1 cellular context compared by ENCODE assay signal in the genomic region with DNA sequence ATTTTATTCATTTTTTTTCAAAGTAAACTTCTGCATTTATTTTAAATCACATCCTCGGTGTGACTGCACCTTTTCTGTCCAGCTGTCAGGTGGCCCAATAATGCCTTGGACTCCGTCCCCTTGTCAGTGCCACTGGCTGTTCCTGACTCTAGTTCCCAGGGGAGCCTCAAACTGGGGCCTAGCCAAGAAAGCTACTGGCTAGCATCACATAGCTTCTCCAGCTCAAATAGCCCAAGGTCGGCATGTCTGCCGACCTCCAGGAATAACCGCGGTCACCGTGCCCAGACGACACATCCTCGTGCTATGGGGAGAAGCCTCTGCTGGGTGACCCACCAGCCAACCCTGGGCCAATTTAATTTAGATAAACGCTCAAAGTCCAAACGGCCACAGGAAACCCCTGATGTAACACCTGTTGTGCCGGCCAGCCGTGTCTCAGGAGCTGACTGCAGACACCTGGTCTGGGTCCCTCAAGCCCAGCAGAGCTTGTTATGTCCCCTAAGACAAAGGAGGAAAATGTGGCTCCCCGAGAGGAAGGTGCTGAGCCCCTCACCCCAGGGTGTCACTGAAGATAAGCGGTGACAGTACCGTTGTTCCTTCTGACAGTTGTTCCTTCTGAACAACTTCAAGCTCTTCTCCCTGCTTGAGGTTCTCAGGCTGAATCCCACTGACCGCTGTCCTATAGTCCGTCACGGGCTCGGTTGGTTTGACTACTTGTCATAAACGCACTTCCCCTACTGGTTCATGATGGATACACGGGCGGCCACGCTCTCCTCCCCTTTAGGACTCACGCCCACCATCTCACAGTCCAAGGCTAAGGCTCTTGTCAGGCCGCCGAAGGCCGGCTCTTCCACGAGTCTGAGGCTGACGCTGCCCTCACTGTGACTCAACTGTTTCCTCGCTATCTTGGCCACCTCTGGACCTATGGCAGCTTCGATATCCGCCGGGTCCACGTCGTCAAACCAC.
TF ChIP-seq lines count a peak whose summit lies in the region.

No MANE protein-coding gene starts in this region.

TF ChIP-seq in IMR-90, 13 proteins besides CTCF, POLR2A, EP300 and RAD21:
- TF ChIP-seq FOS (IDR thresholded peaks at IDR 0.05; ENCODE audit: low read depth, low read length): no peak
- no peak for TF ChIP-seq RCOR1 (IDR thresholded peaks at IDR 0.05; ENCODE audit: insufficient replicate concordance, low read length)
- TF ChIP-seq MAFK (IDR thresholded peaks at IDR 0.05; ENCODE audit: low read depth, low read length): no peak
- TF ChIP-seq CHD1 (IDR thresholded peaks at IDR 0.05; ENCODE audit: low read depth, low read length): no peak
- no peak for TF ChIP-seq SMC3 (IDR thresholded peaks at IDR 0.05; ENCODE audit: low read depth, low read length)
- TF ChIP-seq RFX5 (IDR thresholded peaks at IDR 0.05; ENCODE audit: low read depth, low read length): no peak
- no peak for TF ChIP-seq MAZ (IDR thresholded peaks at IDR 0.05; ENCODE audit: borderline replicate concordance, low read depth, low read length)
- TF ChIP-seq, protein P1, sequence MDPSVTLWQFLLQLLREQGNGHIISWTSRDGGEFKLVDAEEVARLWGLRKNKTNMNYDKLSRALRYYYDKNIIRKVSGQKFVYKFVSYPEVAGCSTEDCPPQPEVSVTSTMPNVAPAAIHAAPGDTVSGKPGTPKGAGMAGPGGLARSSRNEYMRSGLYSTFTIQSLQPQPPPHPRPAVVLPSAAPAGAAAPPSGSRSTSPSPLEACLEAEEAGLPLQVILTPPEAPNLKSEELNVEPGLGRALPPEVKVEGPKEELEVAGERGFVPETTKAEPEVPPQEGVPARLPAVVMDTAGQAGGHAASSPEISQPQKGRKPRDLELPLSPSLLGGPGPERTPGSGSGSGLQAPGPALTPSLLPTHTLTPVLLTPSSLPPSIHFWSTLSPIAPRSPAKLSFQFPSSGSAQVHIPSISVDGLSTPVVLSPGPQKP (IDR thresholded peaks at IDR 0.05; ENCODE audit: borderline replicate concordance, low read depth, low read length): no peak
- no peak for TF ChIP-seq CEBPB (IDR thresholded peaks at IDR 0.05; ENCODE audit: low read depth, low read length)
- TF ChIP-seq, protein P2, sequence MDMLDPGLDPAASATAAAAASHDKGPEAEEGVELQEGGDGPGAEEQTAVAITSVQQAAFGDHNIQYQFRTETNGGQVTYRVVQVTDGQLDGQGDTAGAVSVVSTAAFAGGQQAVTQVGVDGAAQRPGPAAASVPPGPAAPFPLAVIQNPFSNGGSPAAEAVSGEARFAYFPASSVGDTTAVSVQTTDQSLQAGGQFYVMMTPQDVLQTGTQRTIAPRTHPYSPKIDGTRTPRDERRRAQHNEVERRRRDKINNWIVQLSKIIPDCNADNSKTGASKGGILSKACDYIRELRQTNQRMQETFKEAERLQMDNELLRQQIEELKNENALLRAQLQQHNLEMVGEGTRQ (IDR thresholded peaks at IDR 0.05; ENCODE audit: low read depth, low read length): no peak
- TF ChIP-seq BHLHE40 (IDR thresholded peaks at IDR 0.05; ENCODE audit: low read depth, low read length): no peak
- TF ChIP-seq NFE2L2 (IDR thresholded peaks at IDR 0.05; ENCODE audit: low read depth, low read length): no peak
- no peak for TF ChIP-seq MXI1 (IDR thresholded peaks at IDR 0.05; ENCODE audit: borderline replicate concordance, low read depth, low read length)
